ENCODE assay signal across 18 cellular contexts in the genomic region with DNA sequence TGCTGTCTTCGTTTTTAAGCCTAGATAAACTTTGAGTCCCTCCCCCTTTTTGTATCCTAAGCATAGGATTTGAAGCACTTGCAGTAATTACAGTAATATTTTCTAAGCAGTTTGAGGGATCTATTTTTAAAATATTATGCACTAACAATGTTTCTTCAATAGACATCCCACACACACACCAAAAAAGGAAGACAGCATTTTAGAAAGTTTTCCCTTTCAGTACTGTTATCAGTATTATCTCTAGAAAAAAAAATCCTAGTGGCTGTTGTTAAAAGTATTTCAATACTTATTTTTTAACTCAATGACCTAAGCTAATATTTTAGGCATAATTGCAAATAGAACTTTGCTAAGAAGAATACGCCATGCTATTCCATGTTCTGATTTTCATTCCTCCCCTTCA. TPM values are rescaled to one million over a fixed set of nuclear protein-coding genes. Genes with fewer than 3 reads are reported as not detected.
DNase-seq lines count a peak whose midpoint lies in the region; ATAC-seq and TF ChIP-seq lines count a peak whose summit lies in the region.
"Had no signal": no experiment of that assay in that cellular context is flagged by ENCODE, and none has a peak within 500 bp of the region (broad histone marks: within the 10 kb centered on the region; RNA-seq: fewer than 3 reads in every experiment).

No MANE protein-coding gene starts in this region.

- no peak for TF ChIP-seq CTCF in osteoblast (IDR thresholded peaks at IDR 0.05; ENCODE audit: extremely low read depth, low read depth, low read length)

- intact Hi-C loops in left cardiac atrium (cut with DNase I) = no loop called here

- H3K27ac ChIP-seq in osteoblast (ENCODE audit: low read depth, low read length) = no peak overlapping the region
- H3K27ac ChIP-seq: BLaER1, C4-2B, GM23248 had no signal

- no peaks in the 10 kb centered on the region for H3K9me3 ChIP-seq in osteoblast (ENCODE audit: low read depth, low read length)
- H3K9me3 ChIP-seq: BLaER1, Caco-2 had no signal

- no peak overlapping the region for H2AFZ ChIP-seq in osteoblast (ENCODE audit: low read length)
- H2AFZ ChIP-seq: GM23248 had no signal

- peaks cover 3% of the 10 kb centered on the region for H3K4me1 ChIP-seq in osteoblast (ENCODE audit: insufficient read depth, low read length)
- H3K4me1 ChIP-seq: BLaER1, Caco-2 had no signal

- peak; percentile 32 for DNase-seq in osteoblast (ENCODE audit: insufficient read length, low spot score, missing footprints)
- DNase-seq in HPDE6-E6E7 (ENCODE audit: extremely low spot score) = no peak
- no peak for DNase-seq in left cardiac atrium
- DNase-seq in DMS53 (lab: John Stamatoyannopoulos, UW) = no peak
- DNase-seq: Caco-2; CD4-positive, CD25-positive, alpha-beta regulatory T cell; CD8-positive, alpha-beta T cell; DMS153; DMS79; EL; GDM1; H7; HCEC 1CT had no signal

- H3K79me2 ChIP-seq in osteoblast (ENCODE audit: insufficient read depth, low read length) = no peaks in the 10 kb centered on the region

- H3K27me3 ChIP-seq in osteoblast (ENCODE audit: insufficient read depth, low read length) = peaks cover 9% of the 10 kb centered on the region
- H3K27me3 ChIP-seq: BLaER1 had no signal

- no peak overlapping the region for H3K4me2 ChIP-seq in osteoblast (ENCODE audit: insufficient read depth, low read length)
- H3K4me2 ChIP-seq: BLaER1 had no signal

- no peaks in the 10 kb centered on the region for H3K36me3 ChIP-seq in osteoblast (ENCODE audit: insufficient read depth, low read length)
- H3K36me3 ChIP-seq: BLaER1 had no signal

- no peaks in the 10 kb centered on the region for H4K20me1 ChIP-seq in osteoblast (ENCODE audit: insufficient read depth, low read length)
- H4K20me1 ChIP-seq: BLaER1 had no signal

- ATAC-seq in HG02870 (IDR thresholded peaks at IDR 0.05; ENCODE audit: unreplicated experiment) (peak; percentile 59), HG03439 (IDR thresholded peaks at IDR 0.05; ENCODE audit: unreplicated experiment) (peak; percentile 46), left cardiac atrium (no peak)
- ATAC-seq: CD8-positive, alpha-beta T cell had no signal

- H3K4me3 ChIP-seq in osteoblast (ENCODE audit: insufficient read depth, low read length) = no peak overlapping the region
- H3K4me3 ChIP-seq: BLaER1, GM23248 had no signal

RNA-seq across cellular contexts. Expression of a gene that starts 15.1 kb away (rescaled TPM):
- total RNA-seq in osteoblast (4.0 and 4.7 TPM in 2 replicates), left cardiac atrium (10 to 100 TPM in 1 of 2 donors, 1 to 10 TPM in 1; 7.6 to 11.6 TPM)
- total RNA-seq: CD4-positive, CD25-positive, alpha-beta regulatory T cell had no signal

RNA-seq across cellular contexts. Expression of a gene that starts 36.3 kb away (rescaled TPM):
- total RNA-seq in osteoblast (0.88 and 1.8 TPM in 2 replicates), left cardiac atrium (1 to 10 TPM in 1 of 2 donors, under 1 TPM in 1; 0.62 to 1.0 TPM)
- total RNA-seq: Caco-2, GM23248 had no signal

Comparison
In these comparisons a context has a peak if more than half of its experiments do, and no peak if none do; other contexts are left out.
1. ATAC-seq: peak in HG02870 (single experiment) and HG03439 (single experiment); none in left cardiac atrium (0 of 2).